In the genomic region with DNA sequence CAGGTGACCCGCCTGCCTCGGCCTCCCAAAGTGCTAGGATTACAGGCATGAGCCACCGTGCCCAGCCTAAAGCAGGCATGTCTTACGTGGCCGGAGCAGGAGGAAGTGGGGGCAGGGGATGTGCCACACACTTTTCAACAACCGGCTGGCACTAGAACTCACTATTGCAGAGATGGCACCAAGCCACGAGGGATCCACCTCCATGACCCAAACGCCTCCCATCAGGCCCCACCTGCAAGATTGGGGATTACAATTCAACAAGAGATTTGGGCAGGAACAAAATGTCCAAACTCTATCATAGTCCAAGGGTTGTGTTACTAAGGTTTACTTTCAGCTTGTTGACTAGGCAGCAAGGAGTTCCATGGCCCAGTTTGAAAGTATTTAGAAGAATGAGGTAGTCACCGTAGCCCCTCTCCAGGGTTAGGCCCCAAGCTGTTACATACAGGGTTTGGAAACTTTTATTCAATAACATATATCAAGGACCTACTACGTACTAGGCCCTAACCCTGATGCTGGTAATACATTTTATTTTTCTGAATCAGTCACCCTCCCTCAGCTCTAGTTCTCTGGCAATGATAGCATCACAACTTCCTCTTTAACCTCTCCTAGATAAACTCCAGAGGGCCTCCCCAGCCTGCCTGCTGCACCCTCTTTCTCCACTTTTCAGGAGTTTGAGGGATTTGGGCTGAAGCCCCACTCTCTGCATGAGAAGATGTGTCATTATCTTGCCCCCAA, we compare ENCODE assay signal across 10 cellular contexts. TPM values are rescaled to one million over a fixed set of nuclear protein-coding genes. Genes with fewer than 3 reads are reported as not detected.
DNase-seq lines count a peak whose midpoint lies in the region; ATAC-seq and TF ChIP-seq lines count a peak whose summit lies in the region.
"Had no signal": no experiment of that assay in that cellular context is flagged by ENCODE, and none has a peak within 500 bp of the region (broad histone marks: within the 10 kb centered on the region; RNA-seq: fewer than 3 reads in every experiment).

No MANE protein-coding gene starts in this region.

- H2AFZ ChIP-seq in neuronal stem cell (ENCODE audit: low read length), result peak overlapping the region; percentile 42

- H3K9me3 Mint-ChIP-seq in Caco-2 (ENCODE audit: unreplicated experiment), result no peaks in the 10 kb centered on the region
- peaks cover 2% of the 10 kb centered on the region for H3K9me3 Mint-ChIP-seq in chondrocyte (ENCODE audit: low read depth)

- no peak overlapping the region for H3K23ac ChIP-seq in neuronal stem cell (ENCODE audit: low read depth, low read length, poor library complexity)

- no peak overlapping the region for H4K91ac ChIP-seq in neuronal stem cell (ENCODE audit: low read depth, low read length, poor library complexity)

- intact Hi-C loops in Caco-2 (cut with micrococcal nuclease; ENCODE audit: unreplicated experiment), result loop anchor here (5.0 kb wide), 2 partner anchors 61 to 181 kb away; no protein-coding TSS in a partner anchor

- H3K4ac ChIP-seq in neuronal stem cell (ENCODE audit: low read length), result no peak overlapping the region

- DNase-seq in Caco-2 (no peak), NB4 (ENCODE audit: low read depth) (peak; percentile 77), chondrocyte (ENCODE audit: low spot score) (peak; percentile 35), neuronal stem cell (ENCODE audit: low spot score) (no peak), dedifferentiated amniotic fluid mesenchymal stem cell (ENCODE audit: extremely low spot score) (no peak)

- no peak overlapping the region for H4K8ac ChIP-seq in neuronal stem cell (ENCODE audit: low read depth, low read length)

- CTCF ChIA-PET in Caco-2 (lab: Charles Lee), result no interaction called here

- no peak overlapping the region for H3K18ac ChIP-seq in neuronal stem cell (ENCODE audit: low read length)

- no peak overlapping the region for H2AK5ac ChIP-seq in neuronal stem cell (ENCODE audit: low read depth, low read length)

- H3K4me1 ChIP-seq in Caco-2, result peaks cover 33% of the 10 kb centered on the region
- peaks cover 7 to 18% of the 10 kb centered on the region in 2 donors for H3K4me1 ChIP-seq in neuronal stem cell (ENCODE audit: control insufficient read depth in 2 of 2, insufficient read depth in 1 of 2, low read depth in 1 of 2, low read length in 2 of 2)

- H3K9ac ChIP-seq in neuronal stem cell (ENCODE audit: low read depth, low read length, poor library complexity), result no peak overlapping the region

- no CpG with 5 or more reads among the region's 10 CpGs for WGBS in neuronal stem cell (ENCODE audit: extremely low coverage in 2 of 2, insufficient read length in 2 of 2, insufficient replicate concordance in 1 of 2), 2 donors

- H3K4me3 Mint-ChIP-seq in Caco-2 (ENCODE audit: unreplicated experiment), result no peak overlapping the region
- no peak overlapping the region for H3K4me3 Mint-ChIP-seq in chondrocyte (ENCODE audit: unreplicated experiment)
- H3K4me3 Mint-ChIP-seq: H9, IgD-negative memory B cell had no signal

- H3K27me3 ChIP-seq in Caco-2 (replicated peaks; ENCODE audit: control insufficient read depth, insufficient read depth, low read length) (no peaks in the 10 kb centered on the region), neuronal stem cell (ENCODE audit: control insufficient read depth in 3 of 3, insufficient read depth in 3 of 3, low read depth in 1 of 3, low read length in 3 of 3) (no peaks in the 10 kb centered on the region)

- no peak overlapping the region for H2BK15ac ChIP-seq in neuronal stem cell (ENCODE audit: low read length)

- H3K4me2 ChIP-seq in neuronal stem cell (ENCODE audit: insufficient read depth, low read length, poor library complexity, severe bottlenecking), result no peak overlapping the region

- peak overlapping the region; percentile 46 for H2BK5ac ChIP-seq in neuronal stem cell (ENCODE audit: low read length)

- ATAC-seq in GM18867 (IDR thresholded peaks at IDR 0.05; ENCODE audit: unreplicated experiment) (no peak), HG03139 (IDR thresholded peaks at IDR 0.05; ENCODE audit: unreplicated experiment) (no peak), HG02763 (IDR thresholded peaks at IDR 0.05; ENCODE audit: unreplicated experiment) (no peak)

- peaks cover 50% of the 10 kb centered on the region for H3K36me3 Mint-ChIP-seq in Caco-2 (ENCODE audit: insufficient read depth, unreplicated experiment)
- H3K36me3 Mint-ChIP-seq in chondrocyte (ENCODE audit: low read depth), result no peaks in the 10 kb centered on the region

- H3K14ac ChIP-seq in neuronal stem cell (ENCODE audit: low read length), result peak overlapping the region; percentile 33

- no peak overlapping the region for H2BK12ac ChIP-seq in neuronal stem cell (ENCODE audit: low read length)

- no peak overlapping the region for H3K27ac ChIP-seq in neuronal stem cell (replicated peaks; ENCODE audit: low read length)

- H3K4me1 Mint-ChIP-seq in Caco-2 (ENCODE audit: low read depth, unreplicated experiment) (peaks cover 25% of the 10 kb centered on the region), chondrocyte (ENCODE audit: low read depth) (peaks cover 33% of the 10 kb centered on the region)

- H3K27me3 Mint-ChIP-seq in Caco-2 (ENCODE audit: insufficient read depth, unreplicated experiment), result no peaks in the 10 kb centered on the region
- H3K27me3 Mint-ChIP-seq in chondrocyte (ENCODE audit: low read depth), result no peaks in the 10 kb centered on the region

- peak overlapping the region; percentile 75 for H2BK120ac ChIP-seq in neuronal stem cell (ENCODE audit: low read depth, low read length)

- H3K9me3 ChIP-seq in Caco-2 (peaks cover 14% of the 10 kb centered on the region; the same call in 1 of the 2 replicates), neuronal stem cell (replicated peaks in 1 of 2; ENCODE audit: control insufficient read depth in 2 of 2, insufficient read depth in 1 of 2, low read depth in 1 of 2, low read length in 2 of 2) (peaks cover 6 to 7% of the 10 kb centered on the region in 2 donors)

- H3K36me3 ChIP-seq in Caco-2 (ENCODE audit: control insufficient read depth, insufficient read depth, low read length) (no peaks in the 10 kb centered on the region; the same call in 1 of the 2 replicates), neuronal stem cell (replicated peaks in 1 of 2; ENCODE audit: control insufficient read depth in 2 of 2, insufficient read depth in 2 of 2, low read length in 2 of 2) (no peaks in the 10 kb centered on the region)

- no peaks in the 10 kb centered on the region for H3K79me1 ChIP-seq in neuronal stem cell (ENCODE audit: low read depth, low read length)

- H3K27ac Mint-ChIP-seq in Caco-2 (ENCODE audit: unreplicated experiment) (peak overlapping the region; percentile 89), chondrocyte (ENCODE audit: unreplicated experiment) (peak overlapping the region; percentile 76)
- H3K27ac Mint-ChIP-seq: H9, IgD-negative memory B cell had no signal

- POLR2A ChIA-PET in Caco-2 (lab: Charles Lee), result interaction anchor here (0.6 kb wide), 1 partner anchor 62 kb away, joined by 7 read pairs; no protein-coding TSS in a partner anchor

- TF ChIP-seq CTCF in Caco-2 (IDR thresholded peaks at IDR 0.05; ENCODE audit: insufficient read depth in 1 of 2, low read depth in 1 of 2, low read length in 1 of 2, severe bottlenecking in 1 of 2, unreplicated experiment in 1 of 2) (no peak), NB4 (IDR thresholded peaks at IDR 0.05; ENCODE audit: low read depth, low read length) (no peak), chondrocyte (IDR thresholded peaks at IDR 0.05) (no peak)

- no peak for TF ChIP-seq POLR2A in NB4 (IDR thresholded peaks at IDR 0.05; ENCODE audit: extremely low read depth, insufficient read length)

- H3K4me3 ChIP-seq in Caco-2 (ENCODE audit: low read depth, low read length), result no peak overlapping the region
- H3K4me3 ChIP-seq in NB4 (ENCODE audit: low read depth, low read length), result peak overlapping the region; percentile 11
- no peak overlapping the region for H3K4me3 ChIP-seq in neuronal stem cell (ENCODE audit: low read length in 2 of 2)

- BruUV-seq in Caco-2 (replicated peaks; lab: Mats Ljungman, UMichigan), result no TSS peak

RNA-seq across cellular contexts. Expression of gene TBC1D14, which starts 18.0 kb away (rescaled TPM):
- total RNA-seq in Caco-2 (2022) (54.0 and 57.6 TPM in 2 replicates), chondrocyte (24.2 to 29.1 TPM (median 25.2 TPM) in 3 replicates)
- polyA plus RNA-seq in neuronal stem cell (2013, experiment 1 of 2), result 33.1 TPM
- 33.3 TPM for polyA plus RNA-seq in neuronal stem cell (2013, experiment 2 of 2)

Comparison
In these comparisons a context has a peak if more than half of its experiments do, and no peak if none do; other contexts are left out.
1. DNase-seq: peak in NB4 (single experiment) and chondrocyte (single experiment); none in Caco-2 (0 of 2), neuronal stem cell (single experiment) and dedifferentiated amniotic fluid mesenchymal stem cell (single experiment).